In genomic region chr2:227143895-227144294, GRCh38 we compare ENCODE assay signal across 36 cellular contexts. TPM values are rescaled to one million over a fixed set of nuclear protein-coding genes. Genes with fewer than 3 reads are reported as not detected.
DNase-seq lines count a peak whose midpoint lies in the region; ATAC-seq and TF ChIP-seq lines count a peak whose summit lies in the region.
"Had no signal": no experiment of that assay in that cellular context is flagged by ENCODE, and none has a peak within 500 bp of the region (broad histone marks: within the 10 kb centered on the region; RNA-seq: fewer than 3 reads in every experiment).

No MANE protein-coding gene starts in this region.

- H3K27me3 ChIP-seq in right cardiac atrium (ENCODE audit: control insufficient read depth, insufficient read depth): no peaks in the 10 kb centered on the region
- no peaks in the 10 kb centered on the region for H3K27me3 ChIP-seq in left ventricle myocardium inferior (ENCODE audit: low read depth)
- no peaks in the 10 kb centered on the region for H3K27me3 ChIP-seq in right atrium auricular region
- H3K27me3 ChIP-seq: BE2C; BLaER1; BLaER1 treated with 17β-estradiol and CSF1 and Interleukin-3, amounts not matched to agents 10 nM and 100 nM had no signal

- H3K27ac ChIP-seq in right cardiac atrium (ENCODE audit: low read length): no peak overlapping the region
- H3K27ac ChIP-seq in left ventricle myocardium inferior (replicated peaks): peak overlapping the region; percentile 45
- H3K27ac ChIP-seq in right atrium auricular region: no peak overlapping the region
- H3K27ac ChIP-seq: 22Rv1; A549; BLaER1; BLaER1 treated with 17β-estradiol and CSF1 and Interleukin-3, amounts not matched to agents 10 nM and 100 nM; C4-2B had no signal

- 39% methylated on average over 1 of the region's 1 CpG for WGBS in right cardiac atrium

- intact Hi-C loops in Right ventricle myocardium inferior (cut with DNase I): no loop called here
- intact Hi-C loops in left cardiac atrium (cut with DNase I): no loop called here
- intact Hi-C loops in Right ventricle myocardium superior (cut with DNase I): no loop called here
- intact Hi-C loops in right cardiac atrium (cut with DNase I): no loop called here
- intact Hi-C loops in left ventricle myocardium inferior (cut with micrococcal nuclease): no loop called here
- intact Hi-C loops in left ventricle myocardium superior (cut with micrococcal nuclease): no loop called here
- intact Hi-C loops in cardiac septum (cut with DNase I): no loop called here

- ATAC-seq in Right ventricle myocardium inferior (peak; percentile 59), left cardiac atrium (no peak), Right ventricle myocardium superior (ENCODE audit: poor library complexity) (peak; percentile 55), right cardiac atrium (no peak), left ventricle myocardium superior (peak; percentile 62)
- ATAC-seq: A549; CD8-positive, alpha-beta T cell had no signal

- H3K36me3 ChIP-seq in left ventricle myocardium inferior (peaks cover 8% of the 10 kb centered on the region), right atrium auricular region (no peaks in the 10 kb centered on the region)
- H3K36me3 ChIP-seq: BE2C; BLaER1; BLaER1 treated with 17β-estradiol and CSF1 and Interleukin-3, amounts not matched to agents 10 nM and 100 nM had no signal

- TF ChIP-seq CTCF in left ventricle myocardium inferior (IDR thresholded peaks at IDR 0.05; ENCODE audit: borderline replicate concordance): no peak
- no peak for TF ChIP-seq CTCF in right atrium auricular region (IDR thresholded peaks at IDR 0.05)

- H3K4me3 ChIP-seq in right cardiac atrium (ENCODE audit: low read length) (no peak overlapping the region), left ventricle myocardium inferior (no peak overlapping the region), right atrium auricular region (no peak overlapping the region)
- H3K4me3 ChIP-seq: A549; BLaER1; BLaER1 treated with 17β-estradiol and CSF1 and Interleukin-3, amounts not matched to agents 10 nM and 100 nM had no signal

- H3K4me1 ChIP-seq in right cardiac atrium (ENCODE audit: control insufficient read depth, insufficient read depth, low read length): no peaks in the 10 kb centered on the region
- H3K4me1 ChIP-seq in left ventricle myocardium inferior: no peaks in the 10 kb centered on the region
- H3K4me1 ChIP-seq in right atrium auricular region: no peaks in the 10 kb centered on the region
- H3K4me1 ChIP-seq: A549; BE2C; BLaER1; BLaER1 treated with 17β-estradiol and CSF1 and Interleukin-3, amounts not matched to agents 10 nM and 100 nM; Caco-2 had no signal

- no peak for DNase-seq in Right ventricle myocardium inferior (ENCODE audit: missing footprints)
- no peak for DNase-seq in left cardiac atrium
- DNase-seq in Right ventricle myocardium superior: no peak
- DNase-seq in right cardiac atrium: no peak
- DNase-seq in left ventricle myocardium inferior: no peak
- DNase-seq in right atrium auricular region (ENCODE audit: low spot score): no peak
- no peak for DNase-seq in left ventricle myocardium superior
- DNase-seq in cardiac septum (ENCODE audit: low spot score): no peak
- DNase-seq: 8988T; ACHN; AML-193; BE2C; C1 segment of cervical spinal cord; Caco-2; Calu3; CD4-positive, alpha-beta memory T cell; CD4-positive, alpha-beta T cell; CD4-positive, CD25-positive, alpha-beta regulatory T cell; CD8-positive, alpha-beta memory T cell; CD8-positive, alpha-beta T cell; COR-L47; DMS 273 treated with DMSO at 0.1 percent for 48 hours; DMS153; DMS53; DMS79; DMS79 treated with DMSO at 0.1 percent for 48 hours; DND-41; EL had no signal

- H3K9me3 ChIP-seq in right cardiac atrium (ENCODE audit: control insufficient read depth, low read length) (no peaks in the 10 kb centered on the region), left ventricle myocardium inferior (replicated peaks) (peaks cover 4% of the 10 kb centered on the region), right atrium auricular region (peaks cover 0 to 5% of the 10 kb centered on the region in 2 donors)
- H3K9me3 ChIP-seq: BE2C had no signal

RNA-seq across cellular contexts. Expression of gene COL4A4, which starts 20.1 kb away (rescaled TPM):
- total RNA-seq in Right ventricle myocardium inferior: 13.6 TPM
- 10 to 100 TPM; 17.2 to 18.7 TPM for total RNA-seq in left cardiac atrium
- 10.3 TPM for total RNA-seq in Right ventricle myocardium superior
- 10 to 100 TPM; 13.1 to 17.2 (median 15.3) TPM for total RNA-seq in right cardiac atrium
- 3.6 TPM for polyA plus RNA-seq in right cardiac atrium
- total RNA-seq in left ventricle myocardium inferior: 8.9 TPM
- total RNA-seq in right atrium auricular region: 10 to 100 TPM in 1 of 2 donors, 1 to 10 TPM in 1; 3.8 to 10.0 TPM
- 9.8 TPM for total RNA-seq in left ventricle myocardium superior
- 3.0 TPM for total RNA-seq in cardiac septum
- total RNA-seq: A673; CD4-positive, alpha-beta T cell; CD4-positive, CD25-positive, alpha-beta regulatory T cell; CD8-positive, alpha-beta memory T cell; CD8-positive, alpha-beta T cell had no signal

RNA-seq across cellular contexts. Expression of gene COL4A3, which starts 20.5 kb away (rescaled TPM):
- total RNA-seq in Right ventricle myocardium inferior (5.5 TPM), left cardiac atrium (10 to 100 TPM in 1 of 2 donors, 1 to 10 TPM in 1; 6.1 to 13.0 TPM), Right ventricle myocardium superior (5.8 TPM), right cardiac atrium (10 to 100 TPM in 1 of 4 donors, 1 to 10 TPM in 3; 6.2 to 11.0 (median 7.1) TPM), left ventricle myocardium inferior (4.4 TPM), right atrium auricular region (1 to 10 TPM; 2.7 to 8.0 TPM), left ventricle myocardium superior (4.5 TPM), cardiac septum (1.6 TPM)
- polyA plus RNA-seq in right cardiac atrium: 4.7 TPM
- total RNA-seq: A172; A673; CD4-positive, alpha-beta T cell; CD4-positive, CD25-positive, alpha-beta regulatory T cell; CD8-positive, alpha-beta memory T cell had no signal
- polyA plus RNA-seq: CD14-positive monocyte; CD4-positive, alpha-beta memory T cell; CD4-positive, CD25-positive, alpha-beta regulatory T cell; CD8-positive, alpha-beta memory T cell had no signal

Comparison
In these comparisons a context has a peak if more than half of its experiments do, and no peak if none do; other contexts are left out.
1. ATAC-seq: peak in Right ventricle myocardium inferior (single experiment), Right ventricle myocardium superior (single experiment) and left ventricle myocardium superior (single experiment); none in left cardiac atrium (0 of 2) and right cardiac atrium (0 of 2).